In the genomic region with DNA sequence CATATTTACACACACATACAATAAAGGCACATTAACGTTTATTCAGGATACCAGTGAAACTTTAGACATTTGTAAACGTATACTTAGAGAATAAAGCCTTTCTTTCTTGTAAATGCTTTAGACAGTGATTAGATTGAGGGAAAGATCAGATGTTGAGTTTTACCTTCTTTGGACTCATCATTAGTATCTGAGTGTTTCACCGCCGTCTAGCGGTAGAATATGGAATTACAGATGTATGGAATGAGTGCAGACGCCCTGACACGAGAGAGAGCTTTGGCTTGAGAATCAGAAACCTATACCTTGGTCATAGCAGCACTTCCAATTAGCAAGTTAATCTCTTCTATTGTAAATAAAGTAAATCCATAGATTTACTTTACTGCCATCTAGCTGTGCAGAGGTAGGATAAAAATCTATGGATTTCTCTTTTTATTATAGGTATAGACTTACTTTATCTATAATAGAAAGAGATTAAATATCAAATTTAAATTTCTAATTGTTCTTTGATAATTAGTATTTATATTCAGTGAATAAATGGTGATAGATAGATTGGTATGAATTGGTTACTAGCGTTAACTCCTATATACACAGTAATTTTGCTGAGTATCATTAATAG, we compare ENCODE assay signal across 8 cellular contexts. TPM values are rescaled to one million over a fixed set of nuclear protein-coding genes. Genes with fewer than 3 reads are reported as not detected.
A peak's percentile ranks its signal among the peaks of the same experiment; 100 is the strongest.
DNase-seq lines count a peak whose midpoint lies in the region; ATAC-seq, FAIRE-seq and TF ChIP-seq lines count a peak whose summit lies in the region.

No MANE protein-coding gene starts in this region.

- DNase-seq in CD4-positive, alpha-beta T cell, result peak in 9 of 10 experiments; percentile 1 to 43 (median 22)
- peak; percentile 1 for DNase-seq in GM18507 (ENCODE audit: extremely low spot score, insufficient read length, low read depth)
- DNase-seq in NCI-H2029 (lab: John Stamatoyannopoulos, UW), result peak; percentile 8
- DNase-seq in epithelial cell of proximal tubule (ENCODE audit: low read depth), result peak; percentile 12
- peak; percentile 25 for DNase-seq in neural progenitor cell (ENCODE audit: low spot score)

- no peaks in the 10 kb centered on the region for H3K4me1 ChIP-seq in neural progenitor cell

- peak; percentile 96 for TF ChIP-seq CTCF in CD4-positive, alpha-beta T cell (IDR thresholded peaks at IDR 0.05)
- TF ChIP-seq CTCF in WI38 (IDR thresholded peaks at IDR 0.05; ENCODE audit: low read depth, low read length) (peak; percentile 67), epithelial cell of proximal tubule (conservative IDR thresholded peaks at IDR 0.05; ENCODE audit: low read depth, low read length) (peak; percentile 92), neural progenitor cell (IDR thresholded peaks at IDR 0.05) (peak; percentile 57)

- peak; percentile 44 for FAIRE-seq in GM18507 (lab: Jason Lieb, UNC)

- CTCF ChIA-PET in CD4-positive, alpha-beta T cell (lab: Charles Lee), result interaction anchor here (1.0 to 1.5 kb wide), 4 partner anchors 17 to 111 kb away, joined by 3 to 9 read pairs (median 7); no protein-coding TSS in a partner anchor

- intact Hi-C loops in CD4-positive, alpha-beta T cell (cut with DNase I, micrococcal nuclease), result loop anchor here (2.0 to 10.0 kb wide), 6 partner anchors 95 to 295 kb away; no protein-coding TSS in a partner anchor

- peaks cover 29% of the 10 kb centered on the region for H3K27me3 Mint-ChIP-seq in CD4-positive, alpha-beta T cell
- peaks cover 2% of the 10 kb centered on the region for H3K27me3 Mint-ChIP-seq in neural progenitor cell (ENCODE audit: insufficient read depth, low read depth)

- no peak overlapping the region for H3K4me2 ChIP-seq in neural progenitor cell

- no peak overlapping the region for H3K4me3 Mint-ChIP-seq in CD4-positive, alpha-beta T cell
- H3K4me3 Mint-ChIP-seq in neural progenitor cell, result no peak overlapping the region

- no peak overlapping the region for H3K27ac Mint-ChIP-seq in CD4-positive, alpha-beta T cell
- H3K27ac Mint-ChIP-seq in neural progenitor cell, result no peak overlapping the region

- H3K9ac ChIP-seq in neural progenitor cell, result no peak overlapping the region

- no peaks in the 10 kb centered on the region for H3K79me2 ChIP-seq in neural progenitor cell (ENCODE audit: low read depth)

- no peaks in the 10 kb centered on the region for H3F3A ChIP-seq in neural progenitor cell (ENCODE audit: low read depth)

- no peaks in the 10 kb centered on the region for H3K4me1 Mint-ChIP-seq in CD4-positive, alpha-beta T cell (ENCODE audit: low read depth)
- H3K4me1 Mint-ChIP-seq in neural progenitor cell, result no peaks in the 10 kb centered on the region

- H3K27ac ChIP-seq in CD4-positive, alpha-beta T cell (ENCODE audit: low read depth, low read length), result no peak overlapping the region
- no peak overlapping the region for H3K27ac ChIP-seq in neural progenitor cell

- peaks cover 11% of the 10 kb centered on the region for H3K27me3 ChIP-seq in CD4-positive, alpha-beta T cell (ENCODE audit: control insufficient read depth, insufficient read depth, low read length)
- H3K27me3 ChIP-seq in neural progenitor cell, result no peaks in the 10 kb centered on the region

- no peaks in the 10 kb centered on the region for H3K36me3 Mint-ChIP-seq in CD4-positive, alpha-beta T cell (ENCODE audit: low read depth)
- H3K36me3 Mint-ChIP-seq in neural progenitor cell, result no peaks in the 10 kb centered on the region

- no peaks in the 10 kb centered on the region for H4K20me1 ChIP-seq in neural progenitor cell (ENCODE audit: low read depth)

- POLR2A ChIA-PET in CD4-positive, alpha-beta T cell (lab: Charles Lee), result interaction anchor here (1.3 kb wide), 1 partner anchor 111 kb away, joined by 5 read pairs; no protein-coding TSS in a partner anchor

- H2AFZ ChIP-seq in neural progenitor cell (replicated peaks), result no peak overlapping the region

- H3K36me3 ChIP-seq in neural progenitor cell, result no peaks in the 10 kb centered on the region

- no peaks in the 10 kb centered on the region for H3K9me3 ChIP-seq in CD4-positive, alpha-beta T cell (ENCODE audit: control insufficient read depth, low read length)
- H3K9me3 ChIP-seq in neural progenitor cell (ENCODE audit: low read depth), result peaks cover 36% of the 10 kb centered on the region

- H3K4me3 ChIP-seq in WI38 (ENCODE audit: low read depth, low read length) (no peak overlapping the region), epithelial cell of proximal tubule (ENCODE audit: low read depth, low read length) (no peak overlapping the region), neural progenitor cell (no peak overlapping the region)

- ATAC-seq in CD4-positive, alpha-beta T cell (ENCODE audit: poor library complexity), result peak; percentile 57
- ATAC-seq in HG02840 (IDR thresholded peaks at IDR 0.05; ENCODE audit: low FRiP score, unreplicated experiment) (no peak), GM19467 (IDR thresholded peaks at IDR 0.05; ENCODE audit: unreplicated experiment) (no peak)

- no peaks in the 10 kb centered on the region for H3K9me3 Mint-ChIP-seq in CD4-positive, alpha-beta T cell
- peaks cover 4% of the 10 kb centered on the region for H3K9me3 Mint-ChIP-seq in neural progenitor cell

RNA-seq across cellular contexts. Expression of a gene that starts 12.6 kb away (rescaled TPM):
- total RNA-seq in CD4-positive, alpha-beta T cell, result not detected
- total RNA-seq in epithelial cell of proximal tubule (not detected in 2 replicates), neural progenitor cell (ENCODE audit: low replicate concordance) (not detected in 2 replicates)

RNA-seq across cellular contexts. Expression of a gene that starts 22.2 kb away (rescaled TPM):
- not detected for total RNA-seq in CD4-positive, alpha-beta T cell
- total RNA-seq in epithelial cell of proximal tubule (0.07 TPM in 1 of 2 replicates, not detected in the other), neural progenitor cell (ENCODE audit: low replicate concordance) (not detected in 2 replicates)
